Comparison of ENCODE assay signal across 34 cellular contexts in the genomic region with DNA sequence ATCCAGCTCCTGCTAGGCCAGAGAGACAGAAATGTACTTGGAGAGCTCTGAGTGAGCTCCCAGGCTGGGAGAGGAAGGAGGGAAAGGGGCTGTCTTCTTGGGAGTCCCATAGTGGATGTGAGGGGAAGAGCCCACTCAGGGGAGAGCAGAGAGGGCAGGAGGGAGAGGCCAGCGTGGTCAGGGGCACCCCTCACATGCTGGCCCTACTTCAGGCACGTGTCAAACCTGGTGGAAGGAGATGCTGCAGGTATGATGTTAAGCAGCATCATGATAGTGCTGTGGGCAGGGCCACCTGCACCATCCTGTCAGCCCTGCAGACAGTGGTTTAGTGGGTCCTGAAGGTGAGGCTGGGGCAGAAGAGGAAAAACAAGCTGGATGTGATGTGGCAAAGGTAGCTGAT. TPM values are rescaled to one million over a fixed set of nuclear protein-coding genes. Genes with fewer than 3 reads are reported as not detected.
"Had no signal": no experiment of that assay in that cellular context is flagged by ENCODE, and none has a peak within 500 bp of the region (broad histone marks: within the 10 kb centered on the region; RNA-seq: fewer than 3 reads in every experiment).

No MANE protein-coding gene starts in this region.

- H3K36me3 ChIP-seq: adrenal gland, brain microvascular endothelial cell, esophagus squamous epithelium, gastroesophageal sphincter had no signal

- H3K4me3 ChIP-seq: adrenal gland, esophagus squamous epithelium, gastroesophageal sphincter had no signal

- H3K4me1 ChIP-seq: adrenal gland, esophagus squamous epithelium, gastroesophageal sphincter had no signal

- ATAC-seq: activated CD4-positive, alpha-beta T cell treated with anti-CD3 and anti-CD28 coated beads for 36 hours; activated CD8-positive, alpha-beta memory T cell treated with anti-CD3 and anti-CD28 coated beads, Interleukin-2, amount 10 ng/mL, durations not matched to agents 7 days and 5 days; activated CD8-positive, alpha-beta T cell treated with anti-CD3 and anti-CD28 coated beads, Interleukin-2, amount 10 ng/mL, durations not matched to agents 7 days and 5 days; activated naive CD8-positive, alpha-beta T cell treated with anti-CD3 and anti-CD28 coated beads, Interleukin-2, amount 50 U/mL, for 24 hours; effector memory CD8-positive, alpha-beta T cell; gastroesophageal sphincter had no signal

- H3K27ac ChIP-seq: adrenal gland, brain microvascular endothelial cell, gastroesophageal sphincter had no signal

- DNase-seq: activated CD4-positive, alpha-beta memory T cell treated with anti-CD3 and anti-CD28 coated beads for 36 hours; activated CD4-positive, alpha-beta T cell treated with anti-CD3 and anti-CD28 coated beads for 36 hours; activated CD4-positive, alpha-beta T cell treated with anti-CD3 and anti-CD28 coated beads, Interleukin-2, amount 10 ng/mL, durations not matched to agents 24 days and 14 days; activated CD4-positive, CD25-positive, alpha-beta regulatory T cell; activated CD4-positive, CD25-positive, alpha-beta regulatory T cell treated with anti-CD3 and anti-CD28 coated beads, Interleukin-2, amount 50 U/mL, for 72 hours; activated CD8-positive, alpha-beta memory T cell treated with anti-CD3 and anti-CD28 coated beads, Interleukin-2, amount 10 ng/mL, durations not matched to agents 7 days and 5 days; activated CD8-positive, alpha-beta memory T cell treated with anti-CD3 and anti-CD28 coated beads, Interleukin-2, amount 50 U/mL, for 4 hours; activated CD8-positive, alpha-beta T cell treated with anti-CD3 and anti-CD28 coated beads, Interleukin-2, amount 10 ng/mL, durations not matched to agents 7 days and 5 days; activated effector memory CD4-positive, alpha-beta T cell treated with anti-CD3 and anti-CD28 coated beads, Interleukin-2, amount 50 U/mL, for 16 hours; activated naive CD4-positive, alpha-beta T cell treated with anti-CD3 and anti-CD28 coated beads for 36 hours; activated naive CD8-positive, alpha-beta T cell treated with anti-CD3 and anti-CD28 coated beads for 36 hours; activated naive CD8-positive, alpha-beta T cell treated with anti-CD3 and anti-CD28 coated beads, Interleukin-2, amount 50 U/mL, for 24 hours; activated T-cell treated with anti-CD3 and anti-CD28 coated beads, Interleukin-2, amount 50 U/mL, for 1 hour; activated T-cell treated with anti-CD3 and anti-CD28 coated beads, Interleukin-2, amount 50 U/mL, for 48 hours; adrenal gland; amygdala; brain microvascular endothelial cell; caudate nucleus; cortex of kidney; dermis blood vessel endothelial cell; effector CD4-positive, alpha-beta T cell; effector memory CD8-positive, alpha-beta T cell; erythroblast; esophagus squamous epithelium; foreskin melanocyte; T-helper 2 cell had no signal

- H3K9me3 ChIP-seq: adrenal gland had no signal

- H3K27me3 ChIP-seq: brain microvascular endothelial cell had no signal

- FAIRE-seq: astrocyte, colon had no signal

RNA-seq across cellular contexts. Expression of gene ADRA1D, which starts 31.6 kb away (rescaled TPM):
- total RNA-seq: activated CD4-positive, alpha-beta memory T cell treated with anti-CD3 and anti-CD28 coated beads for 36 hours; activated CD4-positive, alpha-beta T cell treated with anti-CD3 and anti-CD28 coated beads for 36 hours; activated CD4-positive, alpha-beta T cell treated with anti-CD3 and anti-CD28 coated beads, Interleukin-2, amount 10 ng/mL, durations not matched to agents 24 days and 14 days; activated CD8-positive, alpha-beta memory T cell treated with anti-CD3 and anti-CD28 coated beads for 36 hours; activated CD8-positive, alpha-beta memory T cell treated with anti-CD3 and anti-CD28 coated beads, Interleukin-2, amount 10 ng/mL, durations not matched to agents 7 days and 5 days; activated CD8-positive, alpha-beta T cell treated with anti-CD3 and anti-CD28 coated beads, Interleukin-2, amount 10 ng/mL, durations not matched to agents 7 days and 5 days; activated naive CD4-positive, alpha-beta T cell treated with anti-CD3 and anti-CD28 coated beads for 36 hours; activated naive CD8-positive, alpha-beta T cell treated with anti-CD3 and anti-CD28 coated beads for 36 hours; activated T-helper 1 cell treated with anti-CD3 and anti-CD28 coated beads, Interleukin-12 subunit alpha, Interleukin-12 subunit beta, Interleukin-2, Interleukin-4 antibody, amounts not matched to agents 30 ng/mL and 10 ng/mL and 1 ng/mL, durations not matched to agents 14 hours and 24 hours and 36 hours; activated T-helper 2 cell treated with anti-CD3 and anti-CD28 coated beads, Interferon-gamma antibody, Interleukin-2, Interleukin-4, amounts not matched to agents 10 μg/mL and 5 μg/mL and 100 μg/mL, durations not matched to agents 14 hours and 24 hours and 36 hours; astrocyte; chondrocyte; dermis blood vessel endothelial cell; T-helper 1 cell treated with Interleukin-12 subunit alpha and Interleukin-12 subunit beta and Interleukin-4 antibody, amounts not matched to agents 30 ng/mL and 1 ng/mL, for 36 hours had no signal
